ENCODE assay signal across 10 cellular contexts in the genomic region with DNA sequence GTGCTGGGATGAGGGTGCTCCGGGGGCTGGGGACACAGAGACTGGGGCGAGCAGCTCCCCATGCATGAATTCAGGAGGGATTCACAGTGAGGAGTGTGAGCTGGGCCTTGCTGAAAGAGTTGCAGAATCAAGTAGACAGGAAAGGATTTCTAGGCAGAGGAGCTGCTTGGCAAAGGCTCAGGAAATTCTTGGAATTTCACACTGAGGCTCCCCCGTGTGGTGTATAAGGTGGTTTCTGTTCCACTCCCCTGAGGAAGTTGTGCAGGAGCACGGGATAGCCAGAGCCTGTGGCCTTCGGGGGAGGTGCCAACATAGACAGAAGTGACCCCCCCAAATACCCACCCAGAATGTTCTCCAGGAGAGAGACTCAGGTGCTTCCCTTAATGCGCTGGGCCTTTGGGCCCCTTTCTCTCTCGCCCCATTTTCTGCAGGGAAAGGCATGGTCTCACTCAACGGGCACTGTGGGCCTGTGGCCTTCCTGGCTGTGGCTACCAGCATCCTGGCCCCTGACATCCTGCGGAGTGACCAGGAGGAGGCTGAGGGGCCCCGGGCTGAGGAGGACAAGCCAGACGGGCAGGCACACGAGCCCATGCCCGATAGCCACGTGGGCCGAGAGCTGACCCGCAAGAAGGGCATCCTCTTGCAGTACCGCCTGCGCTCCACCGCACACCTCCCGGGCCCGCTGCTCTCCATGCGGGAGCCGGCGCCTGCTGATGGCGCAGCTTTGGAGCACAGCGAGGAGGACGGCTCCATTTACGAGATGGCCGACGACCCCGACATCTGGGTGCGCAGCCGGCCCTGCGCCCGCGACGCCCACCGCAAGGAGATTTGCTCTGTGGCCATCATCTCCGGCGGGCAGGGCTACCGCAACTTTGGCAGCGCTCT. TPM values are rescaled to one million over a fixed set of nuclear protein-coding genes. Genes with fewer than 3 reads are reported as not detected.
DNase-seq lines count a peak whose midpoint lies in the region; ATAC-seq, FAIRE-seq and TF ChIP-seq lines count a peak whose summit lies in the region.
"Had no signal": no experiment of that assay in that cellular context is flagged by ENCODE, and none has a peak within 500 bp of the region (broad histone marks: within the 10 kb centered on the region; RNA-seq: fewer than 3 reads in every experiment).

No MANE protein-coding gene starts in this region.

- H3K4me3 ChIP-seq in fibroblast of mammary gland (ENCODE audit: control insufficient read depth, low read depth, low read length), result no peak overlapping the region
- H3K4me3 ChIP-seq: GM12878 had no signal

- no peaks in the 10 kb centered on the region for H3K9me3 Mint-ChIP-seq in neural crest cell

- no peak for ATAC-seq in HG03439 (IDR thresholded peaks at IDR 0.05; ENCODE audit: unreplicated experiment)
- ATAC-seq: GM12878 had no signal

- DNase-seq in D721Med (ENCODE audit: insufficient read length, low spot score), result no peak
- peak; percentile 40 for DNase-seq in RCC 7860 (ENCODE audit: low spot score)
- DNase-seq in fibroblast of mammary gland (ENCODE audit: low read depth), result peak; percentile 62
- no peak for DNase-seq in neural crest cell (ENCODE audit: low read depth, low spot score)
- no peak for DNase-seq in NCI-H2107 (lab: John Stamatoyannopoulos, UW)
- DNase-seq in LoVo (ENCODE audit: low spot score), result no peak
- DNase-seq in OCI-M1 (lab: John Stamatoyannopoulos, UW), result no peak
- DNase-seq: MV-4-11 had no signal

- H3K27me3 Mint-ChIP-seq in neural crest cell (ENCODE audit: low read depth), result no peaks in the 10 kb centered on the region

- peaks cover 3% of the 10 kb centered on the region for H3K36me3 Mint-ChIP-seq in neural crest cell (ENCODE audit: low read depth)

- FAIRE-seq in D721Med (lab: Jason Lieb, UNC) (no peak), RCC 7860 (lab: Jason Lieb, UNC) (no peak)
- FAIRE-seq: GM12878 had no signal

- H3K27ac Mint-ChIP-seq in neural crest cell (ENCODE audit: unreplicated experiment), result no peak overlapping the region

- H3K4me1 Mint-ChIP-seq in neural crest cell, result peaks cover 23% of the 10 kb centered on the region

- H3K4me3 Mint-ChIP-seq in neural crest cell, result peak overlapping the region; percentile 23

- TF ChIP-seq CTCF in D721Med (IDR thresholded peaks at IDR 0.05; ENCODE audit: insufficient read depth, missing control alignments) (peak; percentile 26), fibroblast of mammary gland (conservative IDR thresholded peaks at IDR 0.05; ENCODE audit: control insufficient read depth, insufficient read depth, low read depth, low read length) (peak; percentile 44), neural crest cell (conservative IDR thresholded peaks at IDR 0.05) (peak; percentile 50)

RNA-seq across cellular contexts. Expression of gene ACTL8, which starts 58.5 kb away (rescaled TPM):
- total RNA-seq in neural crest cell, result not detected in 2 replicates
- total RNA-seq: GM12878 had no signal

Comparison
In these comparisons a context has a peak if more than half of its experiments do, and no peak if none do; other contexts are left out.
1. DNase-seq: peak in RCC 7860 (single experiment) and fibroblast of mammary gland (single experiment); none in D721Med (single experiment), neural crest cell (single experiment), NCI-H2107 (single experiment), LoVo (single experiment) and OCI-M1 (single experiment).
2. Peak in every context shown above with its lines, with median percentiles within 50 percentile points of each other: CTCF ChIP-seq.